Comparison of ENCODE assay signal across 22 cellular contexts in genomic region chr10:78412605-78413004, GRCh38.
"Had no signal": no experiment of that assay in that cellular context is flagged by ENCODE, and none has a peak within 500 bp of the region (broad histone marks: within the 10 kb centered on the region; RNA-seq: fewer than 3 reads in every experiment).

No MANE protein-coding gene starts in this region.

- H3K9me3 Mint-ChIP-seq: activated B cell treated with CpG ODN at 0.5 μM for 24 hours; activated naive CD4-positive, alpha-beta T cell treated with anti-CD3 and anti-CD28 coated beads for 36 hours; activated T-cell treated with anti-CD3 and anti-CD28 coated beads, Interleukin-2, amount 50 U/mL, for 4 hours; activated T-helper 2 cell treated with anti-CD3 and anti-CD28 coated beads, Interferon-gamma antibody, Interleukin-2, Interleukin-4, amounts not matched to agents 10 μg/mL and 5 μg/mL and 100 μg/mL, durations not matched to agents 14 hours and 24 hours and 36 hours; naive thymus-derived CD8-positive, alpha-beta T cell; stimulated activated naive B cell treated with anti-CD40 and anti-IgM and Interleukin-4, amounts not matched to agents 10 μg/mL and 1 μg/mL and 100 μg/mL, for 72 hours had no signal

- H3K4me1 Mint-ChIP-seq: activated B cell treated with CpG ODN at 0.5 μM for 24 hours; activated CD4-positive, alpha-beta T cell treated with anti-CD3 and anti-CD28 coated beads for 36 hours; stimulated activated naive B cell treated with anti-CD40 and anti-IgM and Interleukin-4, amounts not matched to agents 10 μg/mL and 1 μg/mL and 100 μg/mL, for 72 hours had no signal

- H3K36me3 ChIP-seq: cardiac muscle cell, left ventricle myocardium inferior, prostate gland, thoracic aorta had no signal

- H3K36me3 Mint-ChIP-seq: naive thymus-derived CD8-positive, alpha-beta T cell; stimulated activated naive B cell treated with anti-CD40 and anti-IgM and Interleukin-4, amounts not matched to agents 10 μg/mL and 1 μg/mL and 100 μg/mL, for 72 hours had no signal

- DNase-seq: activated B cell treated with CpG ODN at 0.5 μM for 24 hours; activated CD4-positive, alpha-beta T cell treated with anti-CD3 and anti-CD28 coated beads for 36 hours; activated CD4-positive, alpha-beta T cell treated with anti-CD3 and anti-CD28 coated beads, Interleukin-2, amount 50 U/mL, for 4 hours; activated CD8-positive, alpha-beta memory T cell treated with anti-CD3 and anti-CD28 coated beads for 24 hours; activated CD8-positive, alpha-beta memory T cell treated with anti-CD3 and anti-CD28 coated beads, Interleukin-2, amount 50 U/mL, for 48 hours; activated naive CD4-positive, alpha-beta T cell treated with anti-CD3 and anti-CD28 coated beads for 36 hours; activated T-cell treated with anti-CD3 and anti-CD28 coated beads, Interleukin-2, amount 50 U/mL, for 4 hours; effector memory CD4-positive, alpha-beta T cell; foreskin melanocyte; hippocampal formation; left ventricle myocardium inferior; stimulated activated CD4-positive, alpha-beta T cell treated with anti-CD3 and anti-CD28 coated beads, Interleukin-2, amount 100 ng/mL, for 24 hours; stimulated activated naive B cell treated with anti-CD40 and anti-IgM and Interleukin-4, amounts not matched to agents 10 μg/mL and 1 μg/mL and 100 μg/mL, for 72 hours; T-helper 1 cell; T-helper 9 cell had no signal

- H3K27me3 ChIP-seq: cardiac muscle cell had no signal

- H3K27ac ChIP-seq: cardiac muscle cell, left ventricle myocardium inferior, prostate gland, thoracic aorta had no signal

- ATAC-seq: activated CD4-positive, alpha-beta T cell treated with anti-CD3 and anti-CD28 coated beads for 36 hours; activated T-cell treated with anti-CD3 and anti-CD28 coated beads, Interleukin-2, amount 50 U/mL, for 4 hours; esophagus mucosa; naive thymus-derived CD8-positive, alpha-beta T cell; stimulated activated naive B cell treated with anti-CD40 and anti-IgM and Interleukin-4, amounts not matched to agents 10 μg/mL and 1 μg/mL and 100 μg/mL, for 72 hours had no signal

- H3K27ac Mint-ChIP-seq: activated B cell treated with CpG ODN at 0.5 μM for 24 hours; activated CD4-positive, alpha-beta T cell treated with anti-CD3 and anti-CD28 coated beads for 36 hours; activated naive CD4-positive, alpha-beta T cell treated with anti-CD3 and anti-CD28 coated beads for 36 hours; activated T-helper 2 cell treated with anti-CD3 and anti-CD28 coated beads, Interferon-gamma antibody, Interleukin-2, Interleukin-4, amounts not matched to agents 10 μg/mL and 5 μg/mL and 100 μg/mL, durations not matched to agents 14 hours and 24 hours and 36 hours; naive thymus-derived CD8-positive, alpha-beta T cell; stimulated activated naive B cell treated with anti-CD40 and anti-IgM and Interleukin-4, amounts not matched to agents 10 μg/mL and 1 μg/mL and 100 μg/mL, for 72 hours had no signal

- FAIRE-seq: endothelial cell of umbilical vein had no signal

- H3K4me3 Mint-ChIP-seq: activated B cell treated with CpG ODN at 0.5 μM for 24 hours; activated CD4-positive, alpha-beta T cell treated with anti-CD3 and anti-CD28 coated beads for 36 hours; activated naive CD4-positive, alpha-beta T cell treated with anti-CD3 and anti-CD28 coated beads for 36 hours; activated T-cell treated with anti-CD3 and anti-CD28 coated beads, Interleukin-2, amount 50 U/mL, for 4 hours; naive thymus-derived CD8-positive, alpha-beta T cell; stimulated activated naive B cell treated with anti-CD40 and anti-IgM and Interleukin-4, amounts not matched to agents 10 μg/mL and 1 μg/mL and 100 μg/mL, for 72 hours had no signal

- H3K4me3 ChIP-seq: cardiac muscle cell, left ventricle myocardium inferior, prostate gland, thoracic aorta had no signal

- H3K9me3 ChIP-seq: left ventricle myocardium inferior, prostate gland, thoracic aorta had no signal
